16 cellular contexts compared by ENCODE assay signal in genomic region chr3:159928071-159928491, GRCh38.
A peak's percentile ranks its signal among the peaks of the same experiment; 100 is the strongest.
DNase-seq lines count a peak whose midpoint lies in the region; ATAC-seq, FAIRE-seq and TF ChIP-seq lines count a peak whose summit lies in the region.
"Had no signal": no experiment of that assay in that cellular context is flagged by ENCODE, and none has a peak within 500 bp of the region (broad histone marks: within the 10 kb centered on the region; RNA-seq: fewer than 3 reads in every experiment).

No MANE protein-coding gene starts in this region.

- FAIRE-seq in HepG2 (lab: Jason Lieb, UNC): no peak

- no peak overlapping the region for H3K9ac ChIP-seq in HepG2 (ENCODE audit: insufficient read depth, low read depth, low read length)

- H3K9me3 ChIP-seq in right cardiac atrium (ENCODE audit: control insufficient read depth, low read length) (no peaks in the 10 kb centered on the region), mesodermal cell (ENCODE audit: control insufficient read depth, low read length) (no peaks in the 10 kb centered on the region), HepG2 (ENCODE audit: low read length) (peaks cover 2% of the 10 kb centered on the region; the same call in 1 of the 2 replicates)

- intact Hi-C loops in left ventricle myocardium superior (cut with micrococcal nuclease) (no loop called here), right cardiac atrium (cut with DNase I) (no loop called here), HepG2 (cut with micrococcal nuclease; ENCODE audit: unreplicated experiment) (loop anchor here (5.0 kb wide), 1 partner anchor 59 kb away; the partner anchor contains the start of gene IL12A)

- H3K4me2 ChIP-seq in HepG2 (ENCODE audit: low read depth, low read length): no peak overlapping the region

- H3K4me1 ChIP-seq in right cardiac atrium (ENCODE audit: control insufficient read depth, insufficient read depth, low read length) (peaks cover 6% of the 10 kb centered on the region), mesodermal cell (ENCODE audit: control insufficient read depth, insufficient read depth, low read length, poor library complexity, severe bottlenecking) (peaks cover 22% of the 10 kb centered on the region), HepG2 (ENCODE audit: insufficient read depth, low read length) (peaks cover 18% of the 10 kb centered on the region)

- in situ Hi-C loops in HepG2 (cut with HindIII; ENCODE audit: extremely low pct_ligation_motif_present, low pct_unique_long_range_greater_than_20kb): loop anchor here (5.0 kb wide), 1 partner anchor 74 kb away; no protein-coding TSS in a partner anchor

- H3K4me3 ChIP-seq in right cardiac atrium (ENCODE audit: low read length) (no peak overlapping the region), mesodermal cell (ENCODE audit: extremely low read depth, insufficient read depth, low read length, poor library complexity, severe bottlenecking) (no peak overlapping the region), HepG2 (replicated peaks in 1 of 3; ENCODE audit: insufficient read depth in 1 of 3, low read depth in 2 of 3, low read length in 3 of 3) (no peak overlapping the region)

- no peaks in the 10 kb centered on the region for H4K20me1 ChIP-seq in HepG2 (ENCODE audit: insufficient read depth, low read length)

- DNase-seq in left ventricle myocardium superior: no peak
- DNase-seq in right cardiac atrium: no peak
- no peak for DNase-seq in chondrocyte (ENCODE audit: low spot score)
- DNase-seq in NCI-H446 (lab: John Stamatoyannopoulos, UW): no peak
- no peak for DNase-seq in activated gamma-delta T cell treated with Interleukin-2 at 50 U/mL for 16 hours
- no peak for DNase-seq in HepG2 (ENCODE audit: low spot score)
- DNase-seq: activated T-cell treated with anti-CD3 and anti-CD28 coated beads, Interleukin-2, amount 50 U/mL, for 72 hours; DND-41; foreskin melanocyte; KBM-7; left cardiac atrium; NCI-H2171 treated with DMSO at 0.1 percent for 48 hours; stimulated activated CD4-positive, alpha-beta T cell treated with anti-CD3 and anti-CD28 coated beads, Interleukin-4, amount 100 ng/mL, for 4 hours had no signal

- ATAC-seq in left ventricle myocardium superior: peak; percentile 21
- no peak for ATAC-seq in right cardiac atrium
- ATAC-seq in HepG2: no peak
- no peak for ATAC-seq in activated T-helper 17 cell treated with anti-CD3 and anti-CD28 coated beads, Interleukin-2, amount 50 U/mL, for 72 hours (replicated peaks)
- ATAC-seq: activated T-cell treated with anti-CD3 and anti-CD28 coated beads, Interleukin-2, amount 50 U/mL, for 72 hours; Right ventricle myocardium inferior had no signal

- CTCF ChIA-PET in HepG2 (lab: Yijun Ruan, JAX; ENCODE audit: low intra/inter-chr PET ratio, low total read pairs): no interaction called here

- no peaks in the 10 kb centered on the region for H3K79me2 ChIP-seq in HepG2 (ENCODE audit: insufficient read depth, low read length)

- no peak overlapping the region for H3K4me3 Mint-ChIP-seq in chondrocyte (ENCODE audit: unreplicated experiment)
- no peak overlapping the region for H3K4me3 Mint-ChIP-seq in activated T-helper 17 cell treated with anti-CD3 and anti-CD28 coated beads, Interleukin-2, amount 50 U/mL, for 72 hours
- H3K4me3 Mint-ChIP-seq: activated T-cell treated with anti-CD3 and anti-CD28 coated beads, Interleukin-2, amount 50 U/mL, for 72 hours had no signal

- WGBS in right cardiac atrium: 68% methylated on average over 2 of the region's 2 CpGs
- 87 to 91% methylated on average over 2 of the region's 2 CpGs for WGBS in mesodermal cell (ENCODE audit: insufficient coverage in 2 of 2), 2 experiments
- no CpG with 5 or more reads among the region's 2 CpGs for WGBS in HepG2 (ENCODE audit: low lambda C conversion rate)

- H3K36me3 ChIP-seq in mesodermal cell (ENCODE audit: control insufficient read depth, insufficient read depth, low read length) (no peaks in the 10 kb centered on the region), HepG2 (replicated peaks in 1 of 2; ENCODE audit: control insufficient read depth in 1 of 2, insufficient read depth in 2 of 2, low read length in 2 of 2) (no peaks in the 10 kb centered on the region)

- BruUV-seq in HepG2 (replicated peaks; lab: Mats Ljungman, UMichigan): no TSS peak

- no peaks in the 10 kb centered on the region for H3K27me3 Mint-ChIP-seq in chondrocyte (ENCODE audit: low read depth)
- no peaks in the 10 kb centered on the region for H3K27me3 Mint-ChIP-seq in activated T-helper 17 cell treated with anti-CD3 and anti-CD28 coated beads, Interleukin-2, amount 50 U/mL, for 72 hours

- H3K4me1 Mint-ChIP-seq in chondrocyte (ENCODE audit: low read depth): peaks cover 51% of the 10 kb centered on the region
- H3K4me1 Mint-ChIP-seq in activated T-helper 17 cell treated with anti-CD3 and anti-CD28 coated beads, Interleukin-2, amount 50 U/mL, for 72 hours: no peaks in the 10 kb centered on the region

- peaks cover under 1% of the 10 kb centered on the region for H3K36me3 Mint-ChIP-seq in chondrocyte (ENCODE audit: low read depth)
- no peaks in the 10 kb centered on the region for H3K36me3 Mint-ChIP-seq in activated T-helper 17 cell treated with anti-CD3 and anti-CD28 coated beads, Interleukin-2, amount 50 U/mL, for 72 hours (ENCODE audit: low read depth)

- TF ChIP-seq POLR2A in HepG2 (IDR thresholded peaks at IDR 0.05; ENCODE audit: insufficient read depth in 1 of 2, low read depth in 2 of 2, low read length in 2 of 2): no peak

- H3K27me3 ChIP-seq in right cardiac atrium (ENCODE audit: control insufficient read depth, insufficient read depth) (no peaks in the 10 kb centered on the region), HepG2 (ENCODE audit: control insufficient read depth in 1 of 2, insufficient read depth in 2 of 2, low read length in 2 of 2) (no peaks in the 10 kb centered on the region)

- H3K27ac Mint-ChIP-seq in chondrocyte (ENCODE audit: unreplicated experiment): peak overlapping the region; percentile 96
- H3K27ac Mint-ChIP-seq in activated T-helper 17 cell treated with anti-CD3 and anti-CD28 coated beads, Interleukin-2, amount 50 U/mL, for 72 hours: no peak overlapping the region
- H3K27ac Mint-ChIP-seq: activated T-cell treated with anti-CD3 and anti-CD28 coated beads, Interleukin-2, amount 50 U/mL, for 72 hours had no signal

- H3K9me3 Mint-ChIP-seq in chondrocyte (ENCODE audit: low read depth): peaks cover 2% of the 10 kb centered on the region
- H3K9me3 Mint-ChIP-seq in activated T-helper 17 cell treated with anti-CD3 and anti-CD28 coated beads, Interleukin-2, amount 50 U/mL, for 72 hours: no peaks in the 10 kb centered on the region
- H3K9me3 Mint-ChIP-seq: activated T-cell treated with anti-CD3 and anti-CD28 coated beads, Interleukin-2, amount 50 U/mL, for 72 hours had no signal

- TF ChIP-seq RAD21 in HepG2 (CRISPR knock-in tag; IDR thresholded peaks at IDR 0.05): no peak

- no peak overlapping the region for H2AFZ ChIP-seq in HepG2 (ENCODE audit: low read length)

- POLR2A ChIA-PET in HepG2 (lab: Yijun Ruan, JAX): no interaction called here

- no peak overlapping the region for H3K27ac ChIP-seq in right cardiac atrium (ENCODE audit: low read length)
- H3K27ac ChIP-seq in mesodermal cell (ENCODE audit: low read depth, low read length, severe bottlenecking): peak overlapping the region; percentile 84
- no peak overlapping the region for H3K27ac ChIP-seq in HepG2 (ENCODE audit: extremely low read length, insufficient read depth, low read length)

- TF ChIP-seq EP300 in HepG2 (IDR thresholded peaks at IDR 0.05; ENCODE audit: low read depth in 2 of 2, low read length in 2 of 2): no peak
- no peak for TF ChIP-seq EP300 in HepG2 (CRISPR knock-in tag; IDR thresholded peaks at IDR 0.05; ENCODE audit: borderline replicate concordance)

- TF ChIP-seq CTCF in chondrocyte (IDR thresholded peaks at IDR 0.05) (no peak), HepG2 (CRISPR knock-in tag; IDR thresholded peaks at IDR 0.05) (no peak)

TF ChIP-seq in HepG2, 621 proteins besides CTCF, POLR2A, EP300 and RAD21 (continues in another document):
- no peak for TF ChIP-seq RBM22 (optimal IDR thresholded peaks at IDR 0.05; ENCODE audit: low read length)
- TF ChIP-seq ZNF792 (CRISPR knock-in tag; IDR thresholded peaks at IDR 0.05): no peak
- no peak for TF ChIP-seq ZBED4 (CRISPR knock-in tag; IDR thresholded peaks at IDR 0.05; ENCODE audit: borderline replicate concordance)
- TF ChIP-seq SMARCE1 (IDR thresholded peaks at IDR 0.05; ENCODE audit: borderline replicate concordance): no peak
